In genomic region chr11:46695345-46696211, GRCh38 we compare ENCODE assay signal across 1 cellular context.
TF ChIP-seq lines count a peak whose summit lies in the region.

No MANE protein-coding gene starts in this region.

TF ChIP-seq in HepG2, 621 proteins besides CTCF, POLR2A, EP300 and RAD21 (continued from another document and continues in another):
- TF ChIP-seq ZBTB39 (CRISPR knock-in tag; IDR thresholded peaks at IDR 0.05): no peak
- TF ChIP-seq FOSL2 (CRISPR knock-in tag; IDR thresholded peaks at IDR 0.05): no peak; the same call in 1 of the 2 replicates
- peak; percentile 31; the same call in 1 of the 2 replicates for TF ChIP-seq ZSCAN25 (CRISPR knock-in tag; IDR thresholded peaks at IDR 0.05)
- no peak for TF ChIP-seq CBX1 (IDR thresholded peaks at IDR 0.05; ENCODE audit: low read depth)
- 0 out of 2 replicates have a peak, but pooled peaks have one; percentile 58 for TF ChIP-seq SPEN (CRISPR knock-in tag; IDR thresholded peaks at IDR 0.05; ENCODE audit: low read depth)
- no peak for TF ChIP-seq HINFP (CRISPR knock-in tag; IDR thresholded peaks at IDR 0.05; ENCODE audit: low read depth)
- no peak for TF ChIP-seq ZNF670 (CRISPR knock-in tag; IDR thresholded peaks at IDR 0.05; ENCODE audit: borderline replicate concordance)
- TF ChIP-seq ZNF768 (CRISPR knock-in tag; IDR thresholded peaks at IDR 0.05): 0 out of 2 replicates have a peak, but pooled peaks have one; percentile 29
- no peak for TF ChIP-seq AFF4 (CRISPR knock-in tag; IDR thresholded peaks at IDR 0.05)
- no peak for TF ChIP-seq SALL2 (CRISPR knock-in tag; IDR thresholded peaks at IDR 0.05)
- TF ChIP-seq ATF3 (CRISPR knock-in tag; IDR thresholded peaks at IDR 0.05): no peak
- TF ChIP-seq NFYB (CRISPR knock-in tag; IDR thresholded peaks at IDR 0.05): no peak
- no peak for TF ChIP-seq SMYD3 (CRISPR knock-in tag; IDR thresholded peaks at IDR 0.05)
- no peak for TF ChIP-seq MIER2 (CRISPR knock-in tag; IDR thresholded peaks at IDR 0.05)
- TF ChIP-seq ZNF672 (CRISPR knock-in tag; IDR thresholded peaks at IDR 0.05): no peak
- TF ChIP-seq TEF (CRISPR knock-in tag; IDR thresholded peaks at IDR 0.05): no peak; the same call in 1 of the 2 replicates
- TF ChIP-seq ZSCAN20 (CRISPR knock-in tag; IDR thresholded peaks at IDR 0.05; ENCODE audit: borderline replicate concordance): no peak
- peak; percentile 38; the same call in 1 of the 2 replicates for TF ChIP-seq IRF2 (CRISPR knock-in tag; IDR thresholded peaks at IDR 0.05)
- no peak for TF ChIP-seq ONECUT2 (CRISPR knock-in tag; IDR thresholded peaks at IDR 0.05)
- 0 out of 2 replicates have a peak, but pooled peaks have one; percentile 38 for TF ChIP-seq ZNF619 (CRISPR knock-in tag; IDR thresholded peaks at IDR 0.05)
- peak; percentile 79 for TF ChIP-seq HIC2 (CRISPR knock-in tag; IDR thresholded peaks at IDR 0.05; ENCODE audit: low read depth)
- TF ChIP-seq ZBTB14 (CRISPR knock-in tag; IDR thresholded peaks at IDR 0.05): no peak
- TF ChIP-seq TCF7 (IDR thresholded peaks at IDR 0.05; ENCODE audit: low read depth): peak; percentile 78
- peak; percentile 41; the same call in 1 of the 2 replicates for TF ChIP-seq ZNF142 (CRISPR knock-in tag; IDR thresholded peaks at IDR 0.05)
- peak; percentile 63; the same call in 1 of the 2 replicates for TF ChIP-seq ZNF441 (CRISPR knock-in tag; IDR thresholded peaks at IDR 0.05; ENCODE audit: borderline replicate concordance)
- TF ChIP-seq ZNF777 (CRISPR knock-in tag; IDR thresholded peaks at IDR 0.05): no peak
- no peak for TF ChIP-seq GLMP (CRISPR knock-in tag; IDR thresholded peaks at IDR 0.05; ENCODE audit: borderline replicate concordance)
- TF ChIP-seq RBM39 (IDR thresholded peaks at IDR 0.05; ENCODE audit: low read depth, low read length, poor library complexity, severe bottlenecking): no peak
- peak; percentile 61; the same call in 1 of the 2 replicates for TF ChIP-seq BCL3 (CRISPR knock-in tag; IDR thresholded peaks at IDR 0.05)
- peak; percentile 83 for TF ChIP-seq MYC (CRISPR knock-in tag; IDR thresholded peaks at IDR 0.05; ENCODE audit: borderline replicate concordance)
- TF ChIP-seq ATF2 (CRISPR knock-in tag; IDR thresholded peaks at IDR 0.05): no peak
- TF ChIP-seq HHEX (CRISPR knock-in tag; IDR thresholded peaks at IDR 0.05): 0 out of 2 replicates have a peak, but pooled peaks have one; percentile 8
